Comparison of ENCODE assay signal across 14 cellular contexts in genomic region chr12:121638298-121639202, GRCh38. TPM values are rescaled to one million over a fixed set of nuclear protein-coding genes. Genes with fewer than 3 reads are reported as not detected.
A peak's percentile ranks its signal among the peaks of the same experiment; 100 is the strongest.
DNase-seq lines count a peak whose midpoint lies in the region; ATAC-seq and TF ChIP-seq lines count a peak whose summit lies in the region.
"Had no signal": no experiment of that assay in that cellular context is flagged by ENCODE, and none has a peak within 500 bp of the region (broad histone marks: within the 10 kb centered on the region; RNA-seq: fewer than 3 reads in every experiment).

No MANE protein-coding gene starts in this region.

- H3K4me1 Mint-ChIP-seq in activated T-cell treated with anti-CD3 and anti-CD28 coated beads, Interleukin-2, amount 50 U/mL, for 72 hours (ENCODE audit: low read depth): peaks cover 42% of the 10 kb centered on the region
- H3K4me1 Mint-ChIP-seq in activated CD8-positive, alpha-beta T cell treated with anti-CD3 and anti-CD28 coated beads for 36 hours (ENCODE audit: low read depth): peaks cover 37% of the 10 kb centered on the region
- peaks cover 27 to 52% of the 10 kb centered on the region in 2 donors for H3K4me1 Mint-ChIP-seq in stimulated activated naive B cell treated with anti-CD40 and anti-IgM and Interleukin-4, amounts not matched to agents 10 μg/mL and 1 μg/mL and 100 μg/mL, for 72 hours
- H3K4me1 Mint-ChIP-seq: neural crest cell had no signal

- no peak for TF ChIP-seq RAD21 in liver (IDR thresholded peaks at IDR 0.05)

- H3K9me3 ChIP-seq in liver (ENCODE audit: control insufficient read depth in 4 of 4, low read length in 3 of 4) (no peaks in the 10 kb centered on the region), left lung (no peaks in the 10 kb centered on the region)
- H3K9me3 ChIP-seq: HAP-1 had no signal

- H3K36me3 ChIP-seq in liver (ENCODE audit: control insufficient read depth in 4 of 4, insufficient read depth in 3 of 4, low read depth in 1 of 4, low read length in 3 of 4) (peaks cover 0 to 11% (median 2%) of the 10 kb centered on the region in 4 donors), left lung (peaks cover 0 to 13% of the 10 kb centered on the region in 2 donors)

- intact Hi-C loops in activated CD8-positive, alpha-beta T cell treated with anti-CD3 and anti-CD28 coated beads for 36 hours (cut with micrococcal nuclease): no loop called here
- intact Hi-C loops in left lung (cut with DNase I): no loop called here

- no peak for TF ChIP-seq CTCF in activated CD8-positive, alpha-beta T cell treated with anti-CD3 and anti-CD28 coated beads for 36 hours (IDR thresholded peaks at IDR 0.05)
- TF ChIP-seq CTCF in liver (IDR thresholded peaks at IDR 0.05; ENCODE audit: low read depth, low read length, missing input control) (no peak), left lung (IDR thresholded peaks at IDR 0.05) (no peak)

- H3K4me3 ChIP-seq in liver (ENCODE audit: low read depth in 1 of 3, low read length in 3 of 3) (no peak overlapping the region), left lung (no peak overlapping the region)
- H3K4me3 ChIP-seq: HAP-1, SK-N-MC had no signal

- no peak overlapping the region for H3K9ac ChIP-seq in liver (ENCODE audit: low read depth in 1 of 2, low read length in 2 of 2)

- no peaks in the 10 kb centered on the region for H3K9me3 Mint-ChIP-seq in activated T-cell treated with anti-CD3 and anti-CD28 coated beads, Interleukin-2, amount 50 U/mL, for 72 hours
- H3K9me3 Mint-ChIP-seq in activated CD8-positive, alpha-beta T cell treated with anti-CD3 and anti-CD28 coated beads for 36 hours: no peaks in the 10 kb centered on the region
- H3K9me3 Mint-ChIP-seq in stimulated activated naive B cell treated with anti-CD40 and anti-IgM and Interleukin-4, amounts not matched to agents 10 μg/mL and 1 μg/mL and 100 μg/mL, for 72 hours: no peaks in the 10 kb centered on the region
- H3K9me3 Mint-ChIP-seq: neural crest cell had no signal

- no peaks in the 10 kb centered on the region for H3K27me3 ChIP-seq in liver (ENCODE audit: control insufficient read depth in 4 of 4, insufficient read depth in 4 of 4, low read length in 3 of 4)
- no peaks in the 10 kb centered on the region for H3K27me3 ChIP-seq in left lung

- no peak overlapping the region for H3K27ac ChIP-seq in liver (ENCODE audit: low read depth in 1 of 2, low read length in 2 of 2)
- peak overlapping the region in 1 of 2 donors; percentile 85 for H3K27ac ChIP-seq in left lung
- H3K27ac ChIP-seq: SK-N-MC had no signal

- TF ChIP-seq POLR2A in erythroblast (IDR thresholded peaks at IDR 0.05; ENCODE audit: low read length): no peak

- H3K4me1 ChIP-seq in liver (ENCODE audit: control insufficient read depth in 4 of 4, insufficient read depth in 4 of 4, low read length in 3 of 4): peaks cover 0 to 6% (median 0%) of the 10 kb centered on the region in 4 donors
- peaks cover 0 to 33% of the 10 kb centered on the region in 2 donors for H3K4me1 ChIP-seq in left lung

- no peak for DNase-seq in activated T-cell treated with anti-CD3 and anti-CD28 coated beads, Interleukin-2, amount 50 U/mL, for 72 hours
- DNase-seq in activated T-cell treated with anti-CD3 and anti-CD28 coated beads for 4 hours: no peak
- no peak for DNase-seq in activated CD8-positive, alpha-beta T cell treated with anti-CD3 and anti-CD28 coated beads for 36 hours
- no peak for DNase-seq in stimulated activated naive B cell treated with anti-CD40 and anti-IgM and Interleukin-4, amounts not matched to agents 10 μg/mL and 1 μg/mL and 100 μg/mL, for 72 hours
- no peak for DNase-seq in erythroblast (lab: John Stamatoyannopoulos, UW)
- DNase-seq in left lung: no peak
- DNase-seq: DMS153, NCI-H1436, NCI-H345 had no signal

- H3K27ac Mint-ChIP-seq in activated T-cell treated with anti-CD3 and anti-CD28 coated beads, Interleukin-2, amount 50 U/mL, for 72 hours: peak overlapping the region; percentile 92
- H3K27ac Mint-ChIP-seq in activated CD8-positive, alpha-beta T cell treated with anti-CD3 and anti-CD28 coated beads for 36 hours: peak overlapping the region; percentile 95
- peak overlapping the region; percentile 95 for H3K27ac Mint-ChIP-seq in stimulated activated naive B cell treated with anti-CD40 and anti-IgM and Interleukin-4, amounts not matched to agents 10 μg/mL and 1 μg/mL and 100 μg/mL, for 72 hours

- no peaks in the 10 kb centered on the region for H3K27me3 Mint-ChIP-seq in activated T-cell treated with anti-CD3 and anti-CD28 coated beads, Interleukin-2, amount 50 U/mL, for 72 hours (ENCODE audit: low read depth)
- H3K27me3 Mint-ChIP-seq in activated CD8-positive, alpha-beta T cell treated with anti-CD3 and anti-CD28 coated beads for 36 hours: no peaks in the 10 kb centered on the region
- no peaks in the 10 kb centered on the region for H3K27me3 Mint-ChIP-seq in stimulated activated naive B cell treated with anti-CD40 and anti-IgM and Interleukin-4, amounts not matched to agents 10 μg/mL and 1 μg/mL and 100 μg/mL, for 72 hours

- CTCF ChIA-PET in activated CD8-positive, alpha-beta T cell treated with anti-CD3 and anti-CD28 coated beads for 36 hours (lab: Charles Lee): interaction anchor here (0.9 to 5.4 kb wide), 11 partner anchors 10 to 156 kb away, joined by 3 to 38 read pairs (median 5); partner anchors contain the start of genes MORN3, ORAI1 and RHOF

- ATAC-seq in activated T-cell treated with anti-CD3 and anti-CD28 coated beads, Interleukin-2, amount 50 U/mL, for 72 hours (replicated peaks in 1 of 2): no peak
- no peak for ATAC-seq in activated CD8-positive, alpha-beta T cell treated with anti-CD3 and anti-CD28 coated beads for 36 hours
- no peak for ATAC-seq in stimulated activated naive B cell treated with anti-CD40 and anti-IgM and Interleukin-4, amounts not matched to agents 10 μg/mL and 1 μg/mL and 100 μg/mL, for 72 hours (replicated peaks)
- ATAC-seq in GM18907 (IDR thresholded peaks at IDR 0.05; ENCODE audit: unreplicated experiment): no peak
- no peak for ATAC-seq in left lung

- POLR2A ChIA-PET in activated CD8-positive, alpha-beta T cell treated with anti-CD3 and anti-CD28 coated beads for 36 hours (lab: Charles Lee): interaction anchor here (0.7 to 5.6 kb wide), 9 partner anchors 10 to 144 kb away, joined by 3 to 69 read pairs (median 5); partner anchors contain the start of genes MORN3 and ORAI1

- WGBS in liver: 80% methylated on average over 14 of the region's 14 CpGs

- H3K4me3 Mint-ChIP-seq in activated T-cell treated with anti-CD3 and anti-CD28 coated beads, Interleukin-2, amount 50 U/mL, for 72 hours: peak overlapping the region; percentile 76 to 78
- H3K4me3 Mint-ChIP-seq in activated CD8-positive, alpha-beta T cell treated with anti-CD3 and anti-CD28 coated beads for 36 hours: peak overlapping the region; percentile 60
- H3K4me3 Mint-ChIP-seq in stimulated activated naive B cell treated with anti-CD40 and anti-IgM and Interleukin-4, amounts not matched to agents 10 μg/mL and 1 μg/mL and 100 μg/mL, for 72 hours: no peak overlapping the region
- H3K4me3 Mint-ChIP-seq: neural crest cell had no signal

- H3K36me3 Mint-ChIP-seq in activated T-cell treated with anti-CD3 and anti-CD28 coated beads, Interleukin-2, amount 50 U/mL, for 72 hours (ENCODE audit: insufficient read depth in 2 of 2): peaks cover 0 to 6% of the 10 kb centered on the region in 2 donors
- H3K36me3 Mint-ChIP-seq in activated CD8-positive, alpha-beta T cell treated with anti-CD3 and anti-CD28 coated beads for 36 hours (ENCODE audit: low read depth): peaks cover 41% of the 10 kb centered on the region
- peaks cover 35 to 39% of the 10 kb centered on the region in 2 donors for H3K36me3 Mint-ChIP-seq in stimulated activated naive B cell treated with anti-CD40 and anti-IgM and Interleukin-4, amounts not matched to agents 10 μg/mL and 1 μg/mL and 100 μg/mL, for 72 hours

TF ChIP-seq in liver, 16 proteins besides CTCF, POLR2A, EP300 and RAD21:
- TF ChIP-seq HNF4A (conservative IDR thresholded peaks at IDR 0.05) (peak; percentile 25 to 64), ATF3 (IDR thresholded peaks at IDR 0.05) (no peak), YY1 (IDR thresholded peaks at IDR 0.05) (no peak), JUND (IDR thresholded peaks at IDR 0.05) (no peak)

RNA-seq across cellular contexts. Expression of gene ORAI1, which starts 12.2 kb away (rescaled TPM):
- 10 to 100 TPM; 35.2 to 39.3 TPM for total RNA-seq in activated T-cell treated with anti-CD3 and anti-CD28 coated beads, Interleukin-2, amount 50 U/mL, for 72 hours
- total RNA-seq in activated CD8-positive, alpha-beta T cell treated with anti-CD3 and anti-CD28 coated beads for 36 hours: 10 to 100 TPM; 37.0 to 38.1 TPM
- total RNA-seq in liver (1 to 10 TPM; 5.3 to 8.7 TPM), left lung (10 to 100 TPM; 25.2 to 39.5 TPM)
- 10 to 100 TPM in 1 of 2 donors, 1 to 10 TPM in 1; 9.8 to 10.9 TPM for polyA plus RNA-seq in liver

RNA-seq across cellular contexts. Expression of gene MORN3, which starts 30.9 kb away (rescaled TPM):
- total RNA-seq in activated T-cell treated with anti-CD3 and anti-CD28 coated beads, Interleukin-2, amount 50 U/mL, for 72 hours: 1 to 10 TPM; 2.4 to 3.2 TPM
- total RNA-seq in activated CD8-positive, alpha-beta T cell treated with anti-CD3 and anti-CD28 coated beads for 36 hours: 1 to 10 TPM in 1 of 2 experiments, under 1 TPM in 1; 0.51 to 1.1 TPM
- under 1 TPM; 0.05 to 0.08 TPM for total RNA-seq in liver
- under 1 TPM; 0.06 to 0.13 TPM for polyA plus RNA-seq in liver
- total RNA-seq in left lung: 1 to 10 TPM in 1 of 2 donors, under 1 TPM in 1; 0.17 to 1.0 TPM

RNA-seq across cellular contexts. Expression of gene KDM2B, which starts 57.7 kb away (rescaled TPM):
- total RNA-seq in activated T-cell treated with anti-CD3 and anti-CD28 coated beads, Interleukin-2, amount 50 U/mL, for 72 hours: 10 to 100 TPM; 43.4 to 47.7 TPM
- total RNA-seq in activated CD8-positive, alpha-beta T cell treated with anti-CD3 and anti-CD28 coated beads for 36 hours: 10 to 100 TPM; 61.0 to 61.7 TPM
- total RNA-seq in liver: 10 to 100 TPM; 13.7 to 34.2 TPM
- polyA plus RNA-seq in liver: 1 to 10 TPM; 7.0 to 7.4 TPM
- 10 to 100 TPM; 22.9 to 37.1 TPM for total RNA-seq in left lung

Comparison
In these comparisons a context has a peak if more than half of its experiments do, and no peak if none do; other contexts are left out.
1. H3K4me3 Mint-ChIP-seq: peak in activated T-cell treated with anti-CD3 and anti-CD28 coated beads, Interleukin-2, amount 50 U/mL, for 72 hours (2 of 2) and activated CD8-positive, alpha-beta T cell treated with anti-CD3 and anti-CD28 coated beads for 36 hours (single experiment); none in stimulated activated naive B cell treated with anti-CD40 and anti-IgM and Interleukin-4, amounts not matched to agents 10 μg/mL and 1 μg/mL and 100 μg/mL, for 72 hours (0 of 2).
2. Peak in every context shown above with its lines, with median percentiles within 50 percentile points of each other: H3K27ac Mint-ChIP-seq.